In genomic region chr1:235767795-235768194, GRCh38 we compare ENCODE assay signal across 10 cellular contexts.
DNase-seq lines count a peak whose midpoint lies in the region; ATAC-seq and TF ChIP-seq lines count a peak whose summit lies in the region.
"Had no signal": no experiment of that assay in that cellular context is flagged by ENCODE, and none has a peak within 500 bp of the region (broad histone marks: within the 10 kb centered on the region; RNA-seq: fewer than 3 reads in every experiment).

No MANE protein-coding gene starts in this region.

- H3K27ac ChIP-seq in substantia nigra (ENCODE audit: low read depth, low read length, poor library complexity, severe bottlenecking), result no peak overlapping the region

- CTCF ChIA-PET in GM10248 (lab: Yijun Ruan, JAX), result interaction anchor here (1.2 kb wide), 1 partner anchor 16 kb away, joined by 4 read pairs; no protein-coding TSS in a partner anchor

- POLR2A ChIA-PET in GM10248 (lab: Yijun Ruan, JAX), result no interaction called here

- no peak for TF ChIP-seq CTCF in GM10248 (IDR thresholded peaks at IDR 0.05; ENCODE audit: control extremely low read depth, extremely low read depth, low read depth, missing control alignments)

- DNase-seq in GM10248 (ENCODE audit: extremely low spot score), result peak; percentile 44
- no peak for DNase-seq in cerebellum (ENCODE audit: low spot score)
- DNase-seq in NCI-H774 (lab: John Stamatoyannopoulos, UW), result no peak
- DNase-seq in NK-92 (lab: John Stamatoyannopoulos, UW; ENCODE audit: unreplicated experiment), result no peak
- DNase-seq in substantia nigra (lab: John Stamatoyannopoulos, UW), result no peak
- DNase-seq: BE2C; stimulated activated CD4-positive, alpha-beta T cell treated with anti-CD3 and anti-CD28 coated beads, Interleukin-15, amount 100 ng/mL, for 24 hours had no signal

- ATAC-seq in GM19043 (IDR thresholded peaks at IDR 0.05; ENCODE audit: low read depth, unreplicated experiment) (peak; percentile 96), HG02678 (IDR thresholded peaks at IDR 0.05; ENCODE audit: unreplicated experiment) (peak; percentile 86), HG03521 (IDR thresholded peaks at IDR 0.05; ENCODE audit: unreplicated experiment) (peak; percentile 79)
